Comparison of ENCODE assay signal across 15 cellular contexts in genomic region chr6:12484519-12484918, GRCh38.
"Had no signal": no experiment of that assay in that cellular context is flagged by ENCODE, and none has a peak within 500 bp of the region (broad histone marks: within the 10 kb centered on the region; RNA-seq: fewer than 3 reads in every experiment).

No MANE protein-coding gene starts in this region.

- H2AFZ ChIP-seq: neural progenitor cell had no signal

- H3K27ac ChIP-seq: gastroesophageal sphincter, heart right ventricle, neural progenitor cell, ovary had no signal

- H3K9me3 ChIP-seq: gastroesophageal sphincter, ovary, stomach, thoracic aorta had no signal

- H3K36me3 ChIP-seq: gastroesophageal sphincter, heart right ventricle, neural progenitor cell, ovary, stomach, thoracic aorta had no signal

- H3K4me1 ChIP-seq: gastroesophageal sphincter had no signal

- H3K4me2 ChIP-seq: neural progenitor cell had no signal

- H3K9ac ChIP-seq: neural progenitor cell had no signal

- H3K4me3 ChIP-seq: gastroesophageal sphincter, heart right ventricle, lung, neural progenitor cell, ovary, stomach had no signal

- ATAC-seq: gastroesophageal sphincter, heart right ventricle, sciatic nerve had no signal

- H3K27me3 ChIP-seq: gastroesophageal sphincter, heart right ventricle, neural progenitor cell, ovary, stomach had no signal

- DNase-seq: activated CD4-positive, alpha-beta T cell treated with anti-CD3 and anti-CD28 coated beads for 1 hour; activated CD4-positive, alpha-beta T cell treated with anti-CD3 and anti-CD28 coated beads, Interleukin-2, amount 50 U/mL, for 4 hours; activated T-cell treated with anti-CD3 and anti-CD28 coated beads, Interleukin-2, amount 50 U/mL, for 1 hour; aorta; erythroblast; heart right ventricle; naive B cell; ovary; stimulated activated CD4-positive, alpha-beta T cell treated with anti-CD3 and anti-CD28 coated beads, Interleukin-1b, Interleukin-23, amount 100 ng/mL, for 48 hours; stomach had no signal
